1 cellular context compared by ENCODE assay signal in genomic region chr17:28494445-28495188, GRCh38.
TF ChIP-seq lines count a peak whose summit lies in the region.

No MANE protein-coding gene starts in this region.

TF ChIP-seq in HEK293, 187 proteins besides CTCF, POLR2A, EP300 and RAD21 (continued from another document):
- TF ChIP-seq ZNF280D (tag by site-specific recombination; IDR thresholded peaks at IDR 0.05): no peak
- TF ChIP-seq GLI4 (tag by site-specific recombination; IDR thresholded peaks at IDR 0.05): no peak
- peak; percentile 91 for TF ChIP-seq ZNF600 (tag by site-specific recombination; IDR thresholded peaks at IDR 0.05)
- peak; percentile 91 for TF ChIP-seq ZBTB48 (tag by site-specific recombination; IDR thresholded peaks at IDR 0.05)
- TF ChIP-seq IKZF3 (tag by site-specific recombination; IDR thresholded peaks at IDR 0.05): 0 out of 2 replicates have a peak, but pooled peaks have one; percentile 11
- TF ChIP-seq ZNF560 (tag by site-specific recombination; IDR thresholded peaks at IDR 0.05; ENCODE audit: borderline replicate concordance): no peak
- no peak for TF ChIP-seq ZNF518A (tag by site-specific recombination; conservative IDR thresholded peaks at IDR 0.05; ENCODE audit: low read depth)
- no peak for TF ChIP-seq ZFP3 (tag by site-specific recombination; IDR thresholded peaks at IDR 0.05; ENCODE audit: low read depth)
- TF ChIP-seq PBX3 (CRISPR knock-in tag; IDR thresholded peaks at IDR 0.05): peak; percentile 49; the same call in 1 of the 2 replicates
- 0 out of 2 replicates have a peak, but pooled peaks have one; percentile 15 for TF ChIP-seq ZNF677 (tag by site-specific recombination; IDR thresholded peaks at IDR 0.05)
- TF ChIP-seq MYNN (tag by site-specific recombination; IDR thresholded peaks at IDR 0.05; ENCODE audit: borderline replicate concordance): no peak
- 0 out of 2 replicates have a peak, but pooled peaks have one; percentile 16 for TF ChIP-seq SP7 (tag by site-specific recombination; IDR thresholded peaks at IDR 0.05)
- no peak for TF ChIP-seq ZNF561 (tag by site-specific recombination; IDR thresholded peaks at IDR 0.05; ENCODE audit: borderline replicate concordance)
- TF ChIP-seq ZNF112 (tag by site-specific recombination; IDR thresholded peaks at IDR 0.05): no peak
- TF ChIP-seq ZFP69B (tag by site-specific recombination; IDR thresholded peaks at IDR 0.05): 0 out of 2 replicates have a peak, but pooled peaks have one; percentile 23
- TF ChIP-seq PATZ1 (tag by site-specific recombination; IDR thresholded peaks at IDR 0.05): 0 out of 2 replicates have a peak, but pooled peaks have one; percentile 19
- no peak for TF ChIP-seq ZNF449 (tag by site-specific recombination; IDR thresholded peaks at IDR 0.05)
- TF ChIP-seq ZNF707 (tag by site-specific recombination; IDR thresholded peaks at IDR 0.05): no peak
- no peak for TF ChIP-seq ZNF140 (tag by site-specific recombination; IDR thresholded peaks at IDR 0.05)
- no peak for TF ChIP-seq ZNF664 (tag by site-specific recombination; IDR thresholded peaks at IDR 0.05)
- no peak for TF ChIP-seq ZNF785 (tag by site-specific recombination; IDR thresholded peaks at IDR 0.05)
- TF ChIP-seq ZNF175 (tag by site-specific recombination; IDR thresholded peaks at IDR 0.05): no peak
- TF ChIP-seq GLI2 (tag by site-specific recombination; IDR thresholded peaks at IDR 0.05; ENCODE audit: borderline replicate concordance, low read depth): no peak
- no peak for TF ChIP-seq ZSCAN18 (tag by site-specific recombination; IDR thresholded peaks at IDR 0.05)
- TF ChIP-seq ZNF391 (tag by site-specific recombination; IDR thresholded peaks at IDR 0.05; ENCODE audit: borderline replicate concordance, low read depth): no peak
- TF ChIP-seq KLF9 (tag by site-specific recombination; IDR thresholded peaks at IDR 0.05; ENCODE audit: low read depth): no peak
- no peak for TF ChIP-seq ZNF501 (tag by site-specific recombination; IDR thresholded peaks at IDR 0.05)
TF ChIP-seq in HEK293: peak in this region for 12.
